Comparison of ENCODE assay signal across 9 cellular contexts in genomic region chr1:14945132-14946010, GRCh38.
DNase-seq lines count a peak whose midpoint lies in the region; ATAC-seq and TF ChIP-seq lines count a peak whose summit lies in the region.
"Had no signal": no experiment of that assay in that cellular context is flagged by ENCODE, and none has a peak within 500 bp of the region (broad histone marks: within the 10 kb centered on the region; RNA-seq: fewer than 3 reads in every experiment).

No MANE protein-coding gene starts in this region.

- H3K4me1 ChIP-seq in ascending aorta, result peaks cover 13 to 44% of the 10 kb centered on the region in 2 donors

- intact Hi-C loops in ascending aorta (cut with DNase I), result loop anchor here (1.0 kb wide), 1 partner anchor 21 kb away; no protein-coding TSS in a partner anchor
- intact Hi-C loops in left ventricle myocardium superior (cut with micrococcal nuclease), result no loop called here

- H3K4me3 Mint-ChIP-seq in stimulated activated memory B cell treated with anti-CD40 and anti-IgM and Interleukin-4, amounts not matched to agents 10 μg/mL and 1 μg/mL and 100 μg/mL, for 72 hours, result no peak overlapping the region

- no peak for TF ChIP-seq CTCF in ascending aorta (IDR thresholded peaks at IDR 0.05)

- DNase-seq in ELF-1 (ENCODE audit: low read depth, low spot score) (peak; percentile 34), ascending aorta (ENCODE audit: low spot score in 2 of 2) (peak in 1 of 2 donors; percentile 85), left ventricle myocardium superior (peak; percentile 61), retina (peak; percentile 65), NCI-H510A (lab: John Stamatoyannopoulos, UW) (no peak)
- DNase-seq in stimulated activated CD4-positive, alpha-beta T cell treated with anti-CD3 and anti-CD28 coated beads, Interleukin-4, amount 100 ng/mL, for 1 hour, result no peak
- DNase-seq: activated CD8-positive, alpha-beta memory T cell treated with anti-CD3 and anti-CD28 coated beads, Interleukin-2, amount 50 U/mL, for 4 hours had no signal

- H3K4me1 Mint-ChIP-seq in stimulated activated memory B cell treated with anti-CD40 and anti-IgM and Interleukin-4, amounts not matched to agents 10 μg/mL and 1 μg/mL and 100 μg/mL, for 72 hours, result no peaks in the 10 kb centered on the region

- peak overlapping the region; percentile 22 to 39 for H3K4me3 ChIP-seq in ascending aorta

- no peaks in the 10 kb centered on the region for H3K9me3 Mint-ChIP-seq in stimulated activated memory B cell treated with anti-CD40 and anti-IgM and Interleukin-4, amounts not matched to agents 10 μg/mL and 1 μg/mL and 100 μg/mL, for 72 hours

- H3K9me3 ChIP-seq in ascending aorta, result no peaks in the 10 kb centered on the region

- peak overlapping the region; percentile 77 to 93 for H3K27ac ChIP-seq in ascending aorta

- ATAC-seq in left ventricle myocardium superior (peak; percentile 84), GM21515 (IDR thresholded peaks at IDR 0.05; ENCODE audit: unreplicated experiment) (no peak)
- ATAC-seq in stimulated activated memory B cell treated with anti-CD40 and anti-IgM and Interleukin-4, amounts not matched to agents 10 μg/mL and 1 μg/mL and 100 μg/mL, for 72 hours, result no peak

- H3K36me3 ChIP-seq in ascending aorta, result no peaks in the 10 kb centered on the region

- H3K27ac Mint-ChIP-seq in stimulated activated memory B cell treated with anti-CD40 and anti-IgM and Interleukin-4, amounts not matched to agents 10 μg/mL and 1 μg/mL and 100 μg/mL, for 72 hours, result no peak overlapping the region

- H3K36me3 Mint-ChIP-seq in stimulated activated memory B cell treated with anti-CD40 and anti-IgM and Interleukin-4, amounts not matched to agents 10 μg/mL and 1 μg/mL and 100 μg/mL, for 72 hours, result no peaks in the 10 kb centered on the region

- H3K27me3 ChIP-seq in ascending aorta, result no peaks in the 10 kb centered on the region

- no peaks in the 10 kb centered on the region for H3K27me3 Mint-ChIP-seq in stimulated activated memory B cell treated with anti-CD40 and anti-IgM and Interleukin-4, amounts not matched to agents 10 μg/mL and 1 μg/mL and 100 μg/mL, for 72 hours

Comparison
In these comparisons a context has a peak if more than half of its experiments do, and no peak if none do; other contexts are left out.
1. DNase-seq: peak in ELF-1 (single experiment), left ventricle myocardium superior (single experiment) and retina (single experiment); none in stimulated activated CD4-positive, alpha-beta T cell treated with anti-CD3 and anti-CD28 coated beads, Interleukin-4, amount 100 ng/mL, for 1 hour (single experiment) and NCI-H510A (single experiment).